In genomic region chr2:96842600-96842999, GRCh38 we compare ENCODE assay signal across 20 cellular contexts. TPM values are rescaled to one million over a fixed set of nuclear protein-coding genes. Genes with fewer than 3 reads are reported as not detected.
DNase-seq lines count a peak whose midpoint lies in the region; ATAC-seq lines count a peak whose summit lies in the region.
"Had no signal": no experiment of that assay in that cellular context is flagged by ENCODE, and none has a peak within 500 bp of the region (broad histone marks: within the 10 kb centered on the region; RNA-seq: fewer than 3 reads in every experiment).

No MANE protein-coding gene starts in this region.

- H3K4me1 ChIP-seq in HUES48 (ENCODE audit: control insufficient read depth, insufficient read depth, low read length) (no peaks in the 10 kb centered on the region), skeletal muscle tissue (ENCODE audit: control insufficient read depth in 3 of 3, insufficient read depth in 3 of 3, low read length in 3 of 3) (peaks cover 25 to 46% (median 38%) of the 10 kb centered on the region in 3 donors)
- H3K4me1 ChIP-seq: adrenal gland had no signal

- H3K27ac Mint-ChIP-seq in central memory CD8-positive, alpha-beta T cell (ENCODE audit: low read depth): peak overlapping the region; percentile 73

- H3K27me3 Mint-ChIP-seq in central memory CD8-positive, alpha-beta T cell: no peaks in the 10 kb centered on the region
- H3K27me3 Mint-ChIP-seq: stimulated activated naive B cell treated with anti-CD40 and anti-IgM and Interleukin-4, amounts not matched to agents 10 μg/mL and 1 μg/mL and 100 μg/mL, for 72 hours had no signal

- H3K36me3 Mint-ChIP-seq in central memory CD8-positive, alpha-beta T cell (ENCODE audit: insufficient read depth): peaks cover 20% of the 10 kb centered on the region

- no peak for ATAC-seq in central memory CD8-positive, alpha-beta T cell (replicated peaks; ENCODE audit: extremely low read depth, poor library complexity, severe bottlenecking)
- ATAC-seq in GM19324 (IDR thresholded peaks at IDR 0.05; ENCODE audit: low FRiP score, unreplicated experiment): no peak
- ATAC-seq: stimulated activated naive B cell treated with anti-CD40 and anti-IgM and Interleukin-4, amounts not matched to agents 10 μg/mL and 1 μg/mL and 100 μg/mL, for 72 hours had no signal

- no peaks in the 10 kb centered on the region for H3K9me3 Mint-ChIP-seq in central memory CD8-positive, alpha-beta T cell
- H3K9me3 Mint-ChIP-seq: stimulated activated naive B cell treated with anti-CD40 and anti-IgM and Interleukin-4, amounts not matched to agents 10 μg/mL and 1 μg/mL and 100 μg/mL, for 72 hours had no signal

- no peak for DNase-seq in central memory CD8-positive, alpha-beta T cell (ENCODE audit: low spot score in 2 of 2)
- DNase-seq in islet precursor cell (peak; percentile 58), NCI-H1417 (lab: John Stamatoyannopoulos, UW) (no peak), NCI-H1436 (lab: John Stamatoyannopoulos, UW) (no peak)
- DNase-seq: activated effector memory CD4-positive, alpha-beta T cell treated with Interleukin-2 at 50 U/mL for 16 hours; COR-L47; erythroblast; H7; MG63; NCI-H187 treated with DMSO at 0.1 percent for 48 hours; NCI-H345; NK-92 treated with Interleukin-12 subunit alpha and Interleukin-12 subunit beta, amount 100 ng/mL, for 24 hours; nucleus accumbens; Peyer's patch; stimulated activated naive B cell treated with anti-CD40 and anti-IgM and Interleukin-4, amounts not matched to agents 10 μg/mL and 1 μg/mL and 100 μg/mL, for 72 hours; thyroid gland had no signal

- no peak overlapping the region for H3K9ac ChIP-seq in HUES48 (ENCODE audit: low read depth, low read length)
- H3K9ac ChIP-seq in skeletal muscle tissue (ENCODE audit: low read depth in 1 of 3, low read length in 3 of 3): peak overlapping the region; percentile 76 to 97 (median 95)

- H3K27ac ChIP-seq in HUES48 (ENCODE audit: low read depth, low read length) (peak overlapping the region; percentile 22), skeletal muscle tissue (ENCODE audit: low read depth, low read length) (peak overlapping the region; percentile 87)
- H3K27ac ChIP-seq: adrenal gland, Peyer's patch, thyroid gland had no signal

- H3K9me3 ChIP-seq in HUES48 (ENCODE audit: control insufficient read depth, insufficient read depth, low read length): no peaks in the 10 kb centered on the region
- H3K9me3 ChIP-seq in skeletal muscle tissue (ENCODE audit: control insufficient read depth in 3 of 3, low read length in 3 of 3): no peaks in the 10 kb centered on the region
- H3K9me3 ChIP-seq: adrenal gland, MG63, Peyer's patch, thyroid gland had no signal

- no peak overlapping the region for H3K4me3 Mint-ChIP-seq in central memory CD8-positive, alpha-beta T cell
- H3K4me3 Mint-ChIP-seq: stimulated activated naive B cell treated with anti-CD40 and anti-IgM and Interleukin-4, amounts not matched to agents 10 μg/mL and 1 μg/mL and 100 μg/mL, for 72 hours had no signal

- H3K27me3 ChIP-seq in HUES48 (ENCODE audit: control insufficient read depth, insufficient read depth, low read length) (no peaks in the 10 kb centered on the region), skeletal muscle tissue (ENCODE audit: control insufficient read depth in 3 of 3, insufficient read depth in 3 of 3, low read length in 3 of 3) (no peaks in the 10 kb centered on the region)
- H3K27me3 ChIP-seq: adrenal gland, MG63, Peyer's patch, thyroid gland had no signal

- H3K4me3 ChIP-seq in HUES48 (ENCODE audit: low read depth, low read length): no peak overlapping the region
- H3K4me3 ChIP-seq in skeletal muscle tissue (ENCODE audit: low read length in 3 of 3): peak overlapping the region; percentile 73 to 89 (median 88)
- H3K4me3 ChIP-seq: adrenal gland, MG63, Peyer's patch, thyroid gland had no signal

- H3K36me3 ChIP-seq in HUES48 (ENCODE audit: control insufficient read depth, insufficient read depth, low read length) (peaks cover 26% of the 10 kb centered on the region; the same call in 1 of the 2 replicates), skeletal muscle tissue (ENCODE audit: control insufficient read depth in 3 of 3, insufficient read depth in 3 of 3, low read length in 3 of 3) (peaks cover 36 to 53% (median 48%) of the 10 kb centered on the region in 3 donors)
- H3K36me3 ChIP-seq: thyroid gland had no signal

- H3K4me1 Mint-ChIP-seq in central memory CD8-positive, alpha-beta T cell: peaks cover 24% of the 10 kb centered on the region

RNA-seq across cellular contexts. Expression of gene ANKRD23, which starts 1.2 kb away (rescaled TPM):
- total RNA-seq in skeletal muscle tissue: 5.2 TPM

RNA-seq across cellular contexts. Expression of gene ANKRD39, which starts 15.2 kb away (rescaled TPM):
- 3.7 TPM for total RNA-seq in skeletal muscle tissue

RNA-seq across cellular contexts. Expression of gene CNNM3, which starts 26.5 kb away (rescaled TPM):
- 4.2 TPM for total RNA-seq in skeletal muscle tissue

RNA-seq across cellular contexts. Expression of gene SEMA4C, which starts 27.3 kb away (rescaled TPM):
- 29.7 TPM for total RNA-seq in skeletal muscle tissue
